Comparison of ENCODE assay signal across 1 cellular context in genomic region chr9:35798658-35799366, GRCh38.
TF ChIP-seq lines count a peak whose summit lies in the region.

No MANE protein-coding gene starts in this region.

TF ChIP-seq in GM23338, 12 proteins besides CTCF, POLR2A, EP300 and RAD21 (continued from another document):
- TF ChIP-seq, protein P1, sequence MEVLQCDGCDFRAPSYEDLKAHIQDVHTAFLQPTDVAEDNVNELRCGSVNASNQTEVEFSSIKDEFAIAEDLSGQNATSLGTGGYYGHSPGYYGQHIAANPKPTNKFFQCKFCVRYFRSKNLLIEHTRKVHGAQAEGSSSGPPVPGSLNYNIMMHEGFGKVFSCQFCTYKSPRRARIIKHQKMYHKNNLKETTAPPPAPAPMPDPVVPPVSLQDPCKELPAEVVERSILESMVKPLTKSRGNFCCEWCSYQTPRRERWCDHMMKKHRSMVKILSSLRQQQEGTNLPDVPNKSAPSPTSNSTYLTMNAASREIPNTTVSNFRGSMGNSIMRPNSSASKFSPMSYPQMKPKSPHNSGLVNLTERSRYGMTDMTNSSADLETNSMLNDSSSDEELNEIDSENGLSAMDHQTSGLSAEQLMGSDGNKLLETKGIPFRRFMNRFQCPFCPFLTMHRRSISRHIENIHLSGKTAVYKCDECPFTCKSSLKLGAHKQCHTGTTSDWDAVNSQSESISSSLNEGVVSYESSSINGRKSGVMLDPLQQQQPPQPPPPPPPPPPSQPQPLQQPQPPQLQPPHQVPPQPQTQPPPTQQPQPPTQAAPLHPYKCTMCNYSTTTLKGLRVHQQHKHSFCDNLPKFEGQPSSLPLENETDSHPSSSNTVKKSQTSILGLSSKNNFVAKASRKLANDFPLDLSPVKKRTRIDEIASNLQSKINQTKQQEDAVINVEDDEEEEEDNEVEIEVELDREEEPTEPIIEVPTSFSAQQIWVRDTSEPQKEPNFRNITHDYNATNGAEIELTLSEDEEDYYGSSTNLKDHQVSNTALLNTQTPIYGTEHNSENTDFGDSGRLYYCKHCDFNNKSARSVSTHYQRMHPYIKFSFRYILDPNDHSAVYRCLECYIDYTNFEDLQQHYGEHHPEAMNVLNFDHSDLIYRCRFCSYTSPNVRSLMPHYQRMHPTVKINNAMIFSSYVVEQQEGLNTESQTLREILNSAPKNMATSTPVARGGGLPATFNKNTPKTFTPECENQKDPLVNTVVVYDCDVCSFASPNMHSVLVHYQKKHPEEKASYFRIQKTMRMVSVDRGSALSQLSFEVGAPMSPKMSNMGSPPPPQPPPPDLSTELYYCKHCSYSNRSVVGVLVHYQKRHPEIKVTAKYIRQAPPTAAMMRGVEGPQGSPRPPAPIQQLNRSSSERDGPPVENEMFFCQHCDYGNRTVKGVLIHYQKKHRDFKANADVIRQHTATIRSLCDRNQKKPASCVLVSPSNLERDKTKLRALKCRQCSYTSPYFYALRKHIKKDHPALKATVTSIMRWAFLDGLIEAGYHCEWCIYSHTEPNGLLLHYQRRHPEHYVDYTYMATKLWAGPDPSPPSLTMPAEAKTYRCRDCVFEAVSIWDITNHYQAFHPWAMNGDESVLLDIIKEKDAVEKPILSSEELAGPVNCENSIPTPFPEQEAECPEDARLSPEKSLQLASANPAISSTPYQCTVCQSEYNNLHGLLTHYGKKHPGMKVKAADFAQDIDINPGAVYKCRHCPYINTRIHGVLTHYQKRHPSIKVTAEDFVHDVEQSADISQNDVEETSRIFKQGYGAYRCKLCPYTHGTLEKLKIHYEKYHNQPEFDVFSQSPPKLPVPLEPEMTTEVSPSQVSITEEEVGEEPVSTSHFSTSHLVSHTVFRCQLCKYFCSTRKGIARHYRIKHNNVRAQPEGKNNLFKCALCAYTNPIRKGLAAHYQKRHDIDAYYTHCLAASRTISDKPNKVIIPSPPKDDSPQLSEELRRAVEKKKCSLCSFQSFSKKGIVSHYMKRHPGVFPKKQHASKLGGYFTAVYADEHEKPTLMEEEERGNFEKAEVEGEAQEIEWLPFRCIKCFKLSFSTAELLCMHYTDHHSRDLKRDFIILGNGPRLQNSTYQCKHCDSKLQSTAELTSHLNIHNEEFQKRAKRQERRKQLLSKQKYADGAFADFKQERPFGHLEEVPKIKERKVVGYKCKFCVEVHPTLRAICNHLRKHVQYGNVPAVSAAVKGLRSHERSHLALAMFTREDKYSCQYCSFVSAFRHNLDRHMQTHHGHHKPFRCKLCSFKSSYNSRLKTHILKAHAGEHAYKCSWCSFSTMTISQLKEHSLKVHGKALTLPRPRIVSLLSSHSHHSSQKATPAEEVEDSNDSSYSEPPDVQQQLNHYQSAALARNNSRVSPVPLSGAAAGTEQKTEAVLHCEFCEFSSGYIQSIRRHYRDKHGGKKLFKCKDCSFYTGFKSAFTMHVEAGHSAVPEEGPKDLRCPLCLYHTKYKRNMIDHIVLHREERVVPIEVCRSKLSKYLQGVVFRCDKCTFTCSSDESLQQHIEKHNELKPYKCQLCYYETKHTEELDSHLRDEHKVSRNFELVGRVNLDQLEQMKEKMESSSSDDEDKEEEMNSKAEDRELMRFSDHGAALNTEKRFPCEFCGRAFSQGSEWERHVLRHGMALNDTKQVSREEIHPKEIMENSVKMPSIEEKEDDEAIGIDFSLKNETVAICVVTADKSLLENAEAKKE (CRISPR knock-in tag; IDR thresholded peaks at IDR 0.05): no peak
- TF ChIP-seq STAT1 (IDR thresholded peaks at IDR 0.05; ENCODE audit: unreplicated experiment) (no peak), NANOG (IDR thresholded peaks at IDR 0.05; ENCODE audit: borderline replicate concordance) (no peak), EZH2 (IDR thresholded peaks at IDR 0.05; ENCODE audit: low read depth, unreplicated experiment) (no peak), ZNF114 (CRISPR knock-in tag; IDR thresholded peaks at IDR 0.05) (no peak), EZH2phosphoT487 (IDR thresholded peaks at IDR 0.05; ENCODE audit: unreplicated experiment) (no peak)
- TF ChIP-seq, protein P2, sequence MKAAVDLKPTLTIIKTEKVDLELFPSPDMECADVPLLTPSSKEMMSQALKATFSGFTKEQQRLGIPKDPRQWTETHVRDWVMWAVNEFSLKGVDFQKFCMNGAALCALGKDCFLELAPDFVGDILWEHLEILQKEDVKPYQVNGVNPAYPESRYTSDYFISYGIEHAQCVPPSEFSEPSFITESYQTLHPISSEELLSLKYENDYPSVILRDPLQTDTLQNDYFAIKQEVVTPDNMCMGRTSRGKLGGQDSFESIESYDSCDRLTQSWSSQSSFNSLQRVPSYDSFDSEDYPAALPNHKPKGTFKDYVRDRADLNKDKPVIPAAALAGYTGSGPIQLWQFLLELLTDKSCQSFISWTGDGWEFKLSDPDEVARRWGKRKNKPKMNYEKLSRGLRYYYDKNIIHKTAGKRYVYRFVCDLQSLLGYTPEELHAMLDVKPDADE (IDR thresholded peaks at IDR 0.05): no peak
TF ChIP-seq in GM23338: peak in this region for 0.
